8 cellular contexts compared by ENCODE assay signal in the genomic region with DNA sequence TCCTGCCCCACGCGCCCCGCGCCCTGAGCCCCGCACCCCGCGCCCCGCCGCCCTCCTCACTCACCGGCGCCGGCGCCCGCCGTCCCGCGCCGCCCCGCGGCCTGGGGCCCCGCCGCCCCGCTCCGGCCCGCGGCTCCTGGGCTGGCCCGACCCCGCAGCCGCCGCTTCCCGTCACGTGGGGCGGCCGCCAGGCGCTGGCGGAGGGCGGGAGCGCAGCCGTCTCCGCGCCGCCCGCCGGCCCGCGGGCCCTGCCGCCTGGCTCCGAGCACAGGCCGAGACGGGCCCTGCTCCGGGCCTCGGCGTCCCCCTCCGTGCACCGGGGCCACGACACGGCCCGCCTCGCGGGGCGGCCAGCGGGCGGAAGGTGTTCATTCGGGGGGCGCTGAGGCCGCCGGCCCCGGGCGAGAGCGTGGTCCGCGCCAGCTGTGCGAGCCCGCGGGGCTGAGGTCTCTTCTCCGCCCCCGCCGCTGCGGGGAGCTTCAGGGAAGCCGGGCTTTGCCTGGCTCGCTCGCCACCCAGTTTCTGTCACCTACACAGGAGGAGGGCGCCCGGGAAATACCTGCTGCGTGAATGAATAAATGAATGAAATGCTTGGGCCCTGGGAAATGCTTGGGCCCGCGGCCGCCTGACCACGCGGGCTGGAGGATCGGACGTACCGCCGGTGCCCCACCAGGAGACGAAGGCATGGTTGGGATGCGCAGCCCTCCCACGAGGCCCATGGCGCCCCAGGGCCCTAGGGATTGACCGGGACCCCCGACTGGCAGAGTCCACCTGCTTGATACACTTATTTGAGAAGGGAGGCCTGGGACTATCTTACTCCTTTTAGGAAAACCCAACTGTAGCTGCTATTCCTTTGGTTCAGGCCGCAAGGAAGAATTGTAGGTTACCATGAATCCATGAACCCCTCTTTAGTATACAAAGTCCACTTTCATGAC. TPM values are rescaled to one million over a fixed set of nuclear protein-coding genes. Genes with fewer than 3 reads are reported as not detected.
A peak's percentile ranks its signal among the peaks of the same experiment; 100 is the strongest.
DNase-seq lines count a peak whose midpoint lies in the region; ATAC-seq and TF ChIP-seq lines count a peak whose summit lies in the region.

Gene TGFBRAP1, minus strand, starts transcription at position 175 of the 935 bp plus-strand sequence. CDS start 21,434 bp downstream, outside the sequence.

- TF ChIP-seq EP300 in ovary (IDR thresholded peaks at IDR 0.05) = no peak

- ATAC-seq in GM19463 (IDR thresholded peaks at IDR 0.05; ENCODE audit: unreplicated experiment) (peak; percentile 80), HG03565 (IDR thresholded peaks at IDR 0.05; ENCODE audit: unreplicated experiment) (peak; percentile 59), upper lobe of right lung (peak; percentile 94)

- no peaks in the 10 kb centered on the region for H3K27me3 Mint-ChIP-seq in Calu3 (ENCODE audit: unreplicated experiment)
- peaks cover 1% of the 10 kb centered on the region for H3K27me3 Mint-ChIP-seq in glutamatergic neuron (ENCODE audit: unreplicated experiment)

- peaks cover 48% of the 10 kb centered on the region for H3K4me1 ChIP-seq in SJSA1 (replicated peaks)
- H3K4me1 ChIP-seq in ovary (ENCODE audit: insufficient read depth) = peaks cover 2% of the 10 kb centered on the region
- H3K4me1 ChIP-seq in upper lobe of right lung = peaks cover 18% of the 10 kb centered on the region

- H3K36me3 ChIP-seq in SJSA1 (peaks cover 10% of the 10 kb centered on the region), ovary (no peaks in the 10 kb centered on the region), upper lobe of right lung (no peaks in the 10 kb centered on the region)

- TF ChIP-seq CTCF in Calu3 (IDR thresholded peaks at IDR 0.05; ENCODE audit: unreplicated experiment) (no peak), glutamatergic neuron (IDR thresholded peaks at IDR 0.05; ENCODE audit: partially characterized antibody, unreplicated experiment) (no peak), ovary (IDR thresholded peaks at IDR 0.05) (no peak), upper lobe of right lung (IDR thresholded peaks at IDR 0.05) (no peak)

- intact Hi-C loops in Calu3 (cut with micrococcal nuclease; ENCODE audit: unreplicated experiment) (no loop called here), ovary (cut with DNase I) (no loop called here), upper lobe of right lung (cut with DNase I) (no loop called here)

- H3K36me3 Mint-ChIP-seq in Calu3 (ENCODE audit: insufficient read depth, unreplicated experiment) = peaks cover 25% of the 10 kb centered on the region
- H3K36me3 Mint-ChIP-seq in glutamatergic neuron (ENCODE audit: unreplicated experiment) = no peaks in the 10 kb centered on the region

- BruUV-seq in Calu3 (replicated peaks; lab: Mats Ljungman, UMichigan) = no TSS peak

- H3K4me3 Mint-ChIP-seq in Calu3 (ENCODE audit: low read depth, unreplicated experiment) = peak within 1 kb of the TSS; percentile 90
- H3K4me3 Mint-ChIP-seq in glutamatergic neuron (ENCODE audit: unreplicated experiment) = peak within 1 kb of the TSS; percentile 92

- H3K27me3 ChIP-seq in SJSA1 (replicated peaks) = no peaks in the 10 kb centered on the region
- H3K27me3 ChIP-seq in ovary = no peaks in the 10 kb centered on the region
- no peaks in the 10 kb centered on the region for H3K27me3 ChIP-seq in upper lobe of right lung

- H3K9me3 ChIP-seq in SJSA1 (replicated peaks) (no peaks in the 10 kb centered on the region), ovary (no peaks in the 10 kb centered on the region), upper lobe of right lung (no peaks in the 10 kb centered on the region)

- peak within 1 kb of the TSS; percentile 76 for H3K4me3 ChIP-seq in SJSA1
- H3K4me3 ChIP-seq in ovary = peak within 1 kb of the TSS; percentile 56
- peak within 1 kb of the TSS; percentile 62 for H3K4me3 ChIP-seq in upper lobe of right lung

- H3K27ac ChIP-seq in SJSA1 (peak within 1 kb of the TSS; percentile 86), ovary (peak within 1 kb of the TSS; percentile 46 to 63), upper lobe of right lung (peak within 1 kb of the TSS; percentile 80)

- 2% methylated on average over 55 to 101 of the region's 101 CpGs for WGBS in ovary, 3 donors

- CTCF ChIA-PET in Calu3 (lab: Charles Lee) = interaction anchor here (1.3 to 1.9 kb wide), 2 partner anchors 14 to 35 kb away, joined by 4 to 5 read pairs; no protein-coding TSS in a partner anchor

- no peak for TF ChIP-seq POLR2A in ovary (IDR thresholded peaks at IDR 0.05)

- H3K4me1 Mint-ChIP-seq in Calu3 (ENCODE audit: low read depth, unreplicated experiment) (peaks cover 32% of the 10 kb centered on the region), glutamatergic neuron (ENCODE audit: low read depth, unreplicated experiment) (peaks cover 5% of the 10 kb centered on the region)

- H3K27ac Mint-ChIP-seq in Calu3 (ENCODE audit: unreplicated experiment) (peak within 1 kb of the TSS; percentile 83), glutamatergic neuron (ENCODE audit: unreplicated experiment) (peak within 1 kb of the TSS; percentile 41)

- DNase-seq in Calu3 (peak; percentile 65), SJSA1 (ENCODE audit: low read depth in 1 of 2, low spot score in 2 of 2) (peak in 1 of 2 experiments; percentile 69), glutamatergic neuron (peak; percentile 69), ovary (peak; percentile 44 to 69 (median 57)), upper lobe of right lung (peak; percentile 82)
- DNase-seq in activated naive CD4-positive, alpha-beta T cell treated with anti-CD3 and anti-CD28 coated beads, Interleukin-2, amount 50 U/mL, for 16 hours = peak; percentile 57

- no peaks in the 10 kb centered on the region for H3K9me3 Mint-ChIP-seq in Calu3 (ENCODE audit: low read depth, unreplicated experiment)
- H3K9me3 Mint-ChIP-seq in glutamatergic neuron (ENCODE audit: unreplicated experiment) = peaks cover 2% of the 10 kb centered on the region

RNA-seq across cellular contexts. Expression of gene TGFBRAP1, which starts in this region (rescaled TPM):
- total RNA-seq in Calu3 (2022) (24.3 and 24.5 TPM in 2 replicates), glutamatergic neuron (ENCODE audit: unreplicated experiment) (14.9 TPM), ovary (10 to 100 TPM; 13.4 to 19.1 (median 17.3) TPM), upper lobe of right lung (22.9 TPM)
- total RNA-seq in SJSA1 (2014; rRNA removed; shearing (Covaris generic)) = 16.5 and 25.8 TPM in 2 replicates
- polyA plus RNA-seq in ovary = 10 to 100 TPM in 1 of 2 donors, 1 to 10 TPM in 1; 7.2 to 10.4 TPM
